10 cellular contexts compared by ENCODE assay signal in the genomic region with DNA sequence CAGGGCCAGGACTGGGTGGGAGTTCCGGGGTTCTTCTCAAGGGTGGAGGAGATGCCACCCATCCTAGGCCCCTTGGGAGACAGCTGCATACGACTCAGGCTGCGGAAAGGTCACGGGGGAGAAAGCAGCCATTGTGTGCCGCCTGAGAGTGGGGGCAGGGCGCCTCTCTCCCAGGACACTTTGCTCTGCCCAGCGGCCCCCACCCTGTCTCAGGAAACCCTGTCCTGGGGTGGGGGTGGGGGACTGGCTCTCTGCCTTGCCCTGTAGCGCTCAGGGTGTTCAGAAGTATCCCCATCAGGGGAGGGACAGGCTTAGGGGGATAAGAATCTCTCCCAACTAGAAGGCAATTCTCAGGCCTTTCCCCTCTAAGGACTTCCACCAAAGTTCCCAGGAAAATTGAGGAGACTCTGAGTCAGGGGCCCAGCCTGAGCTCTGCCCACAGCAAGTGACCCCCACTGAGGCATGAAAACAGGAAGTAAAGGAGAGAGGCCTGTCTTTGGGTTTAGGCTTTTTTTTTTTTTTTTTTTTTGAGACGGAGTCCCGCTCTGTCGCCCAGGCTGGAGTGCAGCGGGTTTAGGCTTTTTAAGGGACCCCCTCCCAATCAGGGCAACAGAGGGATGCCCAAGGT. TPM values are rescaled to one million over a fixed set of nuclear protein-coding genes. Genes with fewer than 3 reads are reported as not detected.
DNase-seq lines count a peak whose midpoint lies in the region.
"Had no signal": no experiment of that assay in that cellular context is flagged by ENCODE, and none has a peak within 500 bp of the region (broad histone marks: within the 10 kb centered on the region; RNA-seq: fewer than 3 reads in every experiment).

No MANE protein-coding gene starts in this region.

- H3K4me1 ChIP-seq in CD8-positive, alpha-beta memory T cell (ENCODE audit: insufficient read depth, low read length), result peaks cover 50% of the 10 kb centered on the region
- peaks cover 18% of the 10 kb centered on the region for H3K4me1 ChIP-seq in SJCRH30

- no peaks in the 10 kb centered on the region for H3K9me3 Mint-ChIP-seq in CD8-positive, alpha-beta memory T cell

- peak overlapping the region in 1 of 7 donors; percentile 66 for H3K4me3 Mint-ChIP-seq in CD8-positive, alpha-beta memory T cell

- CTCF ChIA-PET in CD8-positive, alpha-beta memory T cell (lab: Charles Lee), result interaction anchor here (9.6 to 26.2 kb wide), 2 partner anchors 16 to 29 kb away, joined by 81 to 436 read pairs; partner anchors contain the start of genes ABHD15 and TP53I13

- peak overlapping the region in 6 of 8 donors; percentile 51 to 90 (median 74) for H3K27ac Mint-ChIP-seq in CD8-positive, alpha-beta memory T cell

- DNase-seq in CD8-positive, alpha-beta memory T cell, result no peak
- DNase-seq in SJCRH30, result peak; percentile 25 to 55
- no peak for DNase-seq in epithelial cell of prostate (ENCODE audit: low read depth, low spot score)
- peak; percentile 33 for DNase-seq in occipital lobe (lab: John Stamatoyannopoulos, UW)
- no peak for DNase-seq in DMS 273 (lab: John Stamatoyannopoulos, UW; ENCODE audit: unreplicated experiment)
- DNase-seq in HUDEP-2 (lab: John Stamatoyannopoulos, UW; ENCODE audit: unreplicated experiment in 76 of 76), result no peak
- DNase-seq in stimulated activated CD4-positive, alpha-beta T cell treated with anti-CD3 and anti-CD28 coated beads, Interleukin-2, amount 100 ng/mL, for 48 hours, result no peak
- no peak for DNase-seq in OCI-M1 (lab: John Stamatoyannopoulos, UW)
- DNase-seq: amniotic stem cell, SHP77 treated with DMSO at 0.1 percent for 48 hours had no signal

- no peaks in the 10 kb centered on the region for H3K36me3 ChIP-seq in CD8-positive, alpha-beta memory T cell (ENCODE audit: insufficient read depth, low read length)
- peaks cover 7% of the 10 kb centered on the region; the same call in 1 of the 2 replicates for H3K36me3 ChIP-seq in SJCRH30

- POLR2A ChIA-PET in CD8-positive, alpha-beta memory T cell (lab: Charles Lee), result interaction anchor here (0.7 kb wide), 1 partner anchor 21 kb away, joined by 6 read pairs; no protein-coding TSS in a partner anchor

- no peak overlapping the region for H3K4me3 ChIP-seq in CD8-positive, alpha-beta memory T cell (ENCODE audit: low read length)
- H3K4me3 ChIP-seq in SJCRH30, result no peak overlapping the region

- H3K36me3 Mint-ChIP-seq in CD8-positive, alpha-beta memory T cell, result peaks cover 0 to 35% (median 4%) of the 10 kb centered on the region in 3 donors

- H3K27me3 Mint-ChIP-seq in CD8-positive, alpha-beta memory T cell, result peaks cover 0 to 2% of the 10 kb centered on the region in 2 donors

- no peaks in the 10 kb centered on the region for H3K9me3 ChIP-seq in CD8-positive, alpha-beta memory T cell (ENCODE audit: low read length)
- H3K9me3 ChIP-seq in SJCRH30 (replicated peaks), result no peaks in the 10 kb centered on the region

- H3K27me3 ChIP-seq in CD8-positive, alpha-beta memory T cell (ENCODE audit: insufficient read depth, low read length, poor library complexity, severe bottlenecking), result no peaks in the 10 kb centered on the region
- no peaks in the 10 kb centered on the region for H3K27me3 ChIP-seq in SJCRH30

- peaks cover 44 to 57% (median 47%) of the 10 kb centered on the region in 3 donors for H3K4me1 Mint-ChIP-seq in CD8-positive, alpha-beta memory T cell

- H3K27ac ChIP-seq in CD8-positive, alpha-beta memory T cell (ENCODE audit: low read depth, low read length), result no peak overlapping the region
- peak overlapping the region; percentile 17; the same call in 1 of the 2 replicates for H3K27ac ChIP-seq in SJCRH30
- peak overlapping the region; percentile 39 for H3K27ac ChIP-seq in epithelial cell of prostate

RNA-seq across cellular contexts. Expression of gene GIT1, which starts 4.9 kb away (rescaled TPM):
- total RNA-seq in CD8-positive, alpha-beta memory T cell, result 10 to 100 TPM; 69.7 to 69.8 TPM
- polyA plus RNA-seq in CD8-positive, alpha-beta memory T cell, result 25.7 TPM
- 42.4 and 42.6 TPM in 2 replicates for total RNA-seq in SJCRH30 (2014; rRNA removed; shearing (Covaris generic))
- 29.6 TPM for total RNA-seq in occipital lobe

RNA-seq across cellular contexts. Expression of gene ANKRD13B, which starts 8.4 kb away (rescaled TPM):
- 10 to 100 TPM; 20.8 to 21.8 TPM for total RNA-seq in CD8-positive, alpha-beta memory T cell
- 0.35 TPM for polyA plus RNA-seq in CD8-positive, alpha-beta memory T cell
- total RNA-seq in SJCRH30 (2014; rRNA removed; shearing (Covaris generic)), result 18.1 and 19.2 TPM in 2 replicates
- total RNA-seq in occipital lobe, result 28.1 TPM

RNA-seq across cellular contexts. Expression of gene TP53I13, which starts 16.1 kb away (rescaled TPM):
- 10 to 100 TPM; 71.3 to 75.5 TPM for total RNA-seq in CD8-positive, alpha-beta memory T cell
- 33.1 TPM for polyA plus RNA-seq in CD8-positive, alpha-beta memory T cell
- total RNA-seq in SJCRH30 (2014; rRNA removed; shearing (Covaris generic)), result 45.0 and 48.0 TPM in 2 replicates
- 6.9 TPM for total RNA-seq in occipital lobe

RNA-seq across cellular contexts. Expression of gene ABHD15, which starts 17.7 kb away (rescaled TPM):
- 10 to 100 TPM; 18.3 to 19.3 TPM for total RNA-seq in CD8-positive, alpha-beta memory T cell
- polyA plus RNA-seq in CD8-positive, alpha-beta memory T cell, result 22.6 TPM
- total RNA-seq in SJCRH30 (2014; rRNA removed; shearing (Covaris generic)), result 16.2 and 18.5 TPM in 2 replicates
- total RNA-seq in occipital lobe, result 0.78 TPM

RNA-seq across cellular contexts. Expression of gene CORO6, which starts 38.1 kb away (rescaled TPM):
- total RNA-seq in CD8-positive, alpha-beta memory T cell, result 1 to 10 TPM; 2.5 to 2.9 TPM
- polyA plus RNA-seq in CD8-positive, alpha-beta memory T cell, result 0.17 TPM
- 11.7 and 14.7 TPM in 2 replicates for total RNA-seq in SJCRH30 (2014; rRNA removed; shearing (Covaris generic))
- total RNA-seq in occipital lobe, result 0.47 TPM

Comparison
In these comparisons a context has a peak if more than half of its experiments do, and no peak if none do; other contexts are left out.
1. DNase-seq: peak in SJCRH30 (2 of 2) and occipital lobe (single experiment); none in CD8-positive, alpha-beta memory T cell (0 of 5), epithelial cell of prostate (single experiment), DMS 273 (single experiment), HUDEP-2 (0 of 76), stimulated activated CD4-positive, alpha-beta T cell treated with anti-CD3 and anti-CD28 coated beads, Interleukin-2, amount 100 ng/mL, for 48 hours (0 of 2) and OCI-M1 (single experiment).